ENCODE assay signal across 9 cellular contexts in genomic region chr1:48775817-48776399, GRCh38. TPM values are rescaled to one million over a fixed set of nuclear protein-coding genes. Genes with fewer than 3 reads are reported as not detected.
DNase-seq lines count a peak whose midpoint lies in the region; ATAC-seq, FAIRE-seq and TF ChIP-seq lines count a peak whose summit lies in the region.
"Had no signal": no experiment of that assay in that cellular context is flagged by ENCODE, and none has a peak within 500 bp of the region (broad histone marks: within the 10 kb centered on the region; RNA-seq: fewer than 3 reads in every experiment).

No MANE protein-coding gene starts in this region.

- intact Hi-C loops in activated CD4-positive, alpha-beta T cell treated with anti-CD3 and anti-CD28 coated beads, Interleukin-2, amount 10 ng/mL, durations not matched to agents 24 days and 14 days (cut with micrococcal nuclease): loop anchor here (1.0 to 5.0 kb wide), 2 partner anchors 10 to 41 kb away; no protein-coding TSS in a partner anchor
- intact Hi-C loops in right lobe of liver (cut with DNase I) (no loop called here), testis (cut with DNase I; ENCODE audit: low total_unique reads) (no loop called here), PC-9 (cut with micrococcal nuclease; ENCODE audit: unreplicated experiment) (no loop called here)

- H3K4me3 ChIP-seq in right lobe of liver (peak overlapping the region; percentile 33 to 57 (median 38)), testis (peak overlapping the region; percentile 67 to 84), PC-9 (no peak overlapping the region)

- POLR2A ChIA-PET in activated naive CD8-positive, alpha-beta T cell treated with anti-CD3 and anti-CD28 coated beads, Interleukin-2, amount 10 ng/mL, durations not matched to agents 7 days and 5 days (lab: Charles Lee): interaction anchor here (1.3 kb wide), 1 partner anchor 304 kb away, joined by 3 read pairs; the partner anchor contains the start of gene SPATA6
- POLR2A ChIA-PET in PC-9 (lab: Charles Lee; ENCODE audit: unreplicated experiment): no interaction called here

- H4K20me1 ChIP-seq in PC-9 (ENCODE audit: insufficient read depth): no peaks in the 10 kb centered on the region

- no peaks in the 10 kb centered on the region for H3K27me3 ChIP-seq in right lobe of liver
- H3K27me3 ChIP-seq in testis: no peaks in the 10 kb centered on the region
- 0 out of 2 replicates have a peak, but pooled peaks cover 5% of the 10 kb centered on the region for H3K27me3 ChIP-seq in PC-9 (ENCODE audit: insufficient read depth, low read depth)

- CTCF ChIA-PET in PC-9 (lab: Charles Lee): no interaction called here

- H3K27ac ChIP-seq in right lobe of liver (no peak overlapping the region), testis (peak overlapping the region; percentile 84), PC-9 (no peak overlapping the region)
- H3K27ac ChIP-seq: KMS-11 had no signal

- H3K9me3 ChIP-seq in right lobe of liver: no peaks in the 10 kb centered on the region
- H3K9me3 ChIP-seq in testis: no peaks in the 10 kb centered on the region
- no peaks in the 10 kb centered on the region for H3K9me3 ChIP-seq in PC-9 (ENCODE audit: insufficient read depth, low read depth)

- H3K4me1 Mint-ChIP-seq in activated CD4-positive, alpha-beta T cell treated with anti-CD3 and anti-CD28 coated beads, Interleukin-2, amount 10 ng/mL, durations not matched to agents 24 days and 14 days: peaks cover 30% of the 10 kb centered on the region
- peaks cover 31% of the 10 kb centered on the region for H3K4me1 Mint-ChIP-seq in activated naive CD8-positive, alpha-beta T cell treated with anti-CD3 and anti-CD28 coated beads, Interleukin-2, amount 10 ng/mL, durations not matched to agents 7 days and 5 days

- peaks cover 0 to 5% (median 0%) of the 10 kb centered on the region in 4 donors for H3K4me1 ChIP-seq in right lobe of liver
- no peaks in the 10 kb centered on the region for H3K4me1 ChIP-seq in testis
- no peaks in the 10 kb centered on the region for H3K4me1 ChIP-seq in PC-9 (replicated peaks; ENCODE audit: insufficient read depth)

- H3K27ac Mint-ChIP-seq in activated CD4-positive, alpha-beta T cell treated with anti-CD3 and anti-CD28 coated beads, Interleukin-2, amount 10 ng/mL, durations not matched to agents 24 days and 14 days: peak overlapping the region; percentile 80
- peak overlapping the region; percentile 72 for H3K27ac Mint-ChIP-seq in activated naive CD8-positive, alpha-beta T cell treated with anti-CD3 and anti-CD28 coated beads, Interleukin-2, amount 10 ng/mL, durations not matched to agents 7 days and 5 days

- no peaks in the 10 kb centered on the region for H3K9me3 Mint-ChIP-seq in activated CD4-positive, alpha-beta T cell treated with anti-CD3 and anti-CD28 coated beads, Interleukin-2, amount 10 ng/mL, durations not matched to agents 24 days and 14 days
- no peaks in the 10 kb centered on the region for H3K9me3 Mint-ChIP-seq in activated naive CD8-positive, alpha-beta T cell treated with anti-CD3 and anti-CD28 coated beads, Interleukin-2, amount 10 ng/mL, durations not matched to agents 7 days and 5 days

- peak; percentile 12 for ATAC-seq in activated naive CD8-positive, alpha-beta T cell treated with anti-CD3 and anti-CD28 coated beads, Interleukin-2, amount 10 ng/mL, durations not matched to agents 7 days and 5 days (ENCODE audit: low read depth)
- ATAC-seq in right lobe of liver (peak in 3 of 4 donors; percentile 12 to 41 (median 18)), HG03159 (IDR thresholded peaks at IDR 0.05; ENCODE audit: unreplicated experiment) (no peak)

- DNase-seq in activated CD4-positive, alpha-beta T cell treated with anti-CD3 and anti-CD28 coated beads, Interleukin-2, amount 10 ng/mL, durations not matched to agents 24 days and 14 days: peak; percentile 61
- no peak for DNase-seq in activated CD4-positive, alpha-beta T cell treated with anti-CD3 and anti-CD28 coated beads for 48 hours
- peak; percentile 28 for DNase-seq in activated naive CD8-positive, alpha-beta T cell treated with anti-CD3 and anti-CD28 coated beads, Interleukin-2, amount 10 ng/mL, durations not matched to agents 7 days and 5 days
- DNase-seq in right lobe of liver (no peak), testis (no peak), H54 (ENCODE audit: insufficient read length, low spot score) (no peak), PC-9 (no peak)

- BruUV-seq in PC-9 (replicated peaks; lab: Mats Ljungman, UMichigan): no TSS peak

- H3K36me3 Mint-ChIP-seq in activated CD4-positive, alpha-beta T cell treated with anti-CD3 and anti-CD28 coated beads, Interleukin-2, amount 10 ng/mL, durations not matched to agents 24 days and 14 days (ENCODE audit: low read depth): peaks cover 14% of the 10 kb centered on the region
- peaks cover 18% of the 10 kb centered on the region for H3K36me3 Mint-ChIP-seq in activated naive CD8-positive, alpha-beta T cell treated with anti-CD3 and anti-CD28 coated beads, Interleukin-2, amount 10 ng/mL, durations not matched to agents 7 days and 5 days

- TF ChIP-seq POLR2A in right lobe of liver (IDR thresholded peaks at IDR 0.05) (no peak), testis (IDR thresholded peaks at IDR 0.05) (no peak), H54 (IDR thresholded peaks at IDR 0.05; ENCODE audit: low read depth, low read length) (no peak)

- no peak overlapping the region for H2AFZ ChIP-seq in PC-9

- H3K27me3 Mint-ChIP-seq in activated CD4-positive, alpha-beta T cell treated with anti-CD3 and anti-CD28 coated beads, Interleukin-2, amount 10 ng/mL, durations not matched to agents 24 days and 14 days: peaks cover 1% of the 10 kb centered on the region
- H3K27me3 Mint-ChIP-seq in activated naive CD8-positive, alpha-beta T cell treated with anti-CD3 and anti-CD28 coated beads, Interleukin-2, amount 10 ng/mL, durations not matched to agents 7 days and 5 days: peaks cover 3% of the 10 kb centered on the region

- no peaks in the 10 kb centered on the region for H3K36me3 ChIP-seq in right lobe of liver
- H3K36me3 ChIP-seq in testis (ENCODE audit: low read depth, missing control alignments): no peaks in the 10 kb centered on the region
- H3K36me3 ChIP-seq in PC-9 (ENCODE audit: low read depth): no peaks in the 10 kb centered on the region

- no peak for FAIRE-seq in H54 (lab: Jason Lieb, UNC)

- no peaks in the 10 kb centered on the region for H3F3A ChIP-seq in PC-9 (ENCODE audit: insufficient read depth, low read depth)

- peak overlapping the region; percentile 85 for H3K4me3 Mint-ChIP-seq in activated CD4-positive, alpha-beta T cell treated with anti-CD3 and anti-CD28 coated beads, Interleukin-2, amount 10 ng/mL, durations not matched to agents 24 days and 14 days
- H3K4me3 Mint-ChIP-seq in activated naive CD8-positive, alpha-beta T cell treated with anti-CD3 and anti-CD28 coated beads, Interleukin-2, amount 10 ng/mL, durations not matched to agents 7 days and 5 days: peak overlapping the region; percentile 90

- 15% methylated on average over 6 of the region's 8 CpGs for WGBS in right lobe of liver (ENCODE audit: insufficient coverage, low coverage, low lambda C conversion rate, missing lambda C conversion rate)
- WGBS in testis, 2 donors: 1 to 2% methylated on average over 8 of the region's 8 CpGs

- TF ChIP-seq CTCF in right lobe of liver (IDR thresholded peaks at IDR 0.05) (no peak), testis (IDR thresholded peaks at IDR 0.05) (no peak), PC-9 (conservative IDR thresholded peaks at IDR 0.05) (no peak)

- H3K79me2 ChIP-seq in PC-9 (ENCODE audit: low read depth): no peaks in the 10 kb centered on the region

- H3K9me2 ChIP-seq in PC-9 (ENCODE audit: insufficient read depth): no peaks in the 10 kb centered on the region

- H3K4me2 ChIP-seq in PC-9: no peak overlapping the region
- H3K4me2 ChIP-seq: KMS-11 had no signal

RNA-seq across cellular contexts. Expression of gene BEND5, which starts 0.8 kb away (rescaled TPM):
- total RNA-seq in activated CD4-positive, alpha-beta T cell treated with anti-CD3 and anti-CD28 coated beads, Interleukin-2, amount 10 ng/mL, durations not matched to agents 24 days and 14 days: 11.4 and 11.5 TPM in 2 replicates
- total RNA-seq in activated naive CD8-positive, alpha-beta T cell treated with anti-CD3 and anti-CD28 coated beads, Interleukin-2, amount 10 ng/mL, durations not matched to agents 7 days and 5 days: 10 to 100 TPM; 12.0 to 12.4 TPM
- 1 to 10 TPM in 1 of 6 experiments, under 1 TPM in 2, not detected in 3; 0.34 to 1.8 (median 0.47) TPM for total RNA-seq in right lobe of liver
- 1 to 10 TPM; 6.4 to 7.1 TPM for total RNA-seq in testis
- polyA plus RNA-seq in testis (ENCODE audit: insufficient read depth, low read depth, low replicate concordance): 5.8 TPM
- total RNA-seq in PC-9 (2021): not detected in 2 replicates

Comparison
In these comparisons a context has a peak if more than half of its experiments do, and no peak if none do; other contexts are left out.
1. DNase-seq: peak in activated CD4-positive, alpha-beta T cell treated with anti-CD3 and anti-CD28 coated beads, Interleukin-2, amount 10 ng/mL, durations not matched to agents 24 days and 14 days (single experiment) and activated naive CD8-positive, alpha-beta T cell treated with anti-CD3 and anti-CD28 coated beads, Interleukin-2, amount 10 ng/mL, durations not matched to agents 7 days and 5 days (single experiment); none in activated CD4-positive, alpha-beta T cell treated with anti-CD3 and anti-CD28 coated beads for 48 hours (single experiment), right lobe of liver (0 of 3), testis (single experiment), H54 (single experiment) and PC-9 (0 of 2).
2. H3K27ac ChIP-seq: peak in testis (2 of 2); none in right lobe of liver (0 of 3) and PC-9 (single experiment).